8 cellular contexts compared by ENCODE assay signal in genomic region chr22:36506637-36507517, GRCh38. TPM values are rescaled to one million over a fixed set of nuclear protein-coding genes. Genes with fewer than 3 reads are reported as not detected.
DNase-seq lines count a peak whose midpoint lies in the region; ATAC-seq and TF ChIP-seq lines count a peak whose summit lies in the region.

FOXRED2 (minus strand) TSS chr22:36507040; CDS start chr22:36506422, 618 bp downstream.

- CTCF ChIA-PET in GM10248 (lab: Yijun Ruan, JAX): interaction anchor here (1.2 kb wide), 2 partner anchors 11 to 205 kb away, joined by 3 to 7 read pairs; no protein-coding TSS in a partner anchor

- peak; percentile 79 for ATAC-seq in HG02623 (IDR thresholded peaks at IDR 0.05; ENCODE audit: unreplicated experiment)

- TF ChIP-seq CTCF in GM10248 (IDR thresholded peaks at IDR 0.05; ENCODE audit: control extremely low read depth, extremely low read depth, low read depth, missing control alignments): no peak
- TF ChIP-seq CTCF in right atrium auricular region (IDR thresholded peaks at IDR 0.05): no peak
- TF ChIP-seq CTCF in uterus (IDR thresholded peaks at IDR 0.05): peak in 1 of 4 experiments; percentile 14

- intact Hi-C loops in uterus (cut with DNase I; ENCODE audit: low total_unique reads): no loop called here

- H3K4me3 ChIP-seq in right atrium auricular region (peak within 1 kb of the TSS; percentile 46 to 68), uterus (peak within 1 kb of the TSS; percentile 28 to 50)

- H3K36me3 ChIP-seq in right atrium auricular region (peaks cover 14% of the 10 kb centered on the region), uterus (no peaks in the 10 kb centered on the region)

- H3K9me3 ChIP-seq in right atrium auricular region (no peaks in the 10 kb centered on the region), uterus (no peaks in the 10 kb centered on the region)

- POLR2A ChIA-PET in GM10248 (lab: Yijun Ruan, JAX): interaction anchor here (0.6 to 1.5 kb wide), 5 partner anchors 13 to 50 kb away, joined by 3 to 6 read pairs (median 5); partner anchors contain the start of gene EIF3D

- TF ChIP-seq POLR2A in uterus (IDR thresholded peaks at IDR 0.05): peak; percentile 94 to 96

- H3K27me3 ChIP-seq in right atrium auricular region: no peaks in the 10 kb centered on the region
- H3K27me3 ChIP-seq in uterus: no peaks in the 10 kb centered on the region

- peak; percentile 98 for DNase-seq in GM10248 (ENCODE audit: extremely low spot score)
- peak; percentile 59 for DNase-seq in NCI-H146 treated with DMSO at 0.1 percent for 48 hours (lab: John Stamatoyannopoulos, UW; ENCODE audit: unreplicated experiment)
- DNase-seq in T-helper 2 cell: peak; percentile 78 to 92 (median 85)
- peak; percentile 38 to 91 (median 77) for DNase-seq in amygdala (lab: John Stamatoyannopoulos, UW)
- DNase-seq in right atrium auricular region (ENCODE audit: low spot score): peak; percentile 86
- DNase-seq in pulmonary artery endothelial cell (ENCODE audit: low read depth, low spot score): peak; percentile 45
- DNase-seq in uterus: peak; percentile 87 to 92

- H3K4me1 ChIP-seq in right atrium auricular region: peaks cover 0 to 19% of the 10 kb centered on the region in 2 donors
- H3K4me1 ChIP-seq in uterus: no peaks in the 10 kb centered on the region

- H3K27ac ChIP-seq in right atrium auricular region (peak within 1 kb of the TSS; percentile 74 to 79), uterus (peak within 1 kb of the TSS; percentile 83 to 86)

RNA-seq across cellular contexts. Expression of gene FOXRED2, which starts in this region (rescaled TPM):
- 1 to 10 TPM; 3.7 to 5.7 TPM for total RNA-seq in right atrium auricular region
- total RNA-seq in pulmonary artery endothelial cell: 4.9 and 6.2 TPM in 2 replicates
- total RNA-seq in uterus: 10 to 100 TPM in 2 of 4 donors, 1 to 10 TPM in 1, under 1 TPM in 1; 0.29 to 24.7 (median 9.5) TPM

Comparison
In these comparisons a context has a peak if more than half of its experiments do, and no peak if none do; other contexts are left out.
1. Peak in every context shown above with its lines: DNase-seq, ATAC-seq, H3K4me3 ChIP-seq and H3K27ac ChIP-seq.
2. DNase-seq: peak in every context shown above with its lines; median percentile 98 in GM10248; 90 in uterus; 86 in right atrium auricular region; 85 in T-helper 2 cell; 77 in amygdala; 59 in NCI-H146 treated with DMSO at 0.1 percent for 48 hours; 45 in pulmonary artery endothelial cell.